17 cellular contexts compared by ENCODE assay signal in the genomic region with DNA sequence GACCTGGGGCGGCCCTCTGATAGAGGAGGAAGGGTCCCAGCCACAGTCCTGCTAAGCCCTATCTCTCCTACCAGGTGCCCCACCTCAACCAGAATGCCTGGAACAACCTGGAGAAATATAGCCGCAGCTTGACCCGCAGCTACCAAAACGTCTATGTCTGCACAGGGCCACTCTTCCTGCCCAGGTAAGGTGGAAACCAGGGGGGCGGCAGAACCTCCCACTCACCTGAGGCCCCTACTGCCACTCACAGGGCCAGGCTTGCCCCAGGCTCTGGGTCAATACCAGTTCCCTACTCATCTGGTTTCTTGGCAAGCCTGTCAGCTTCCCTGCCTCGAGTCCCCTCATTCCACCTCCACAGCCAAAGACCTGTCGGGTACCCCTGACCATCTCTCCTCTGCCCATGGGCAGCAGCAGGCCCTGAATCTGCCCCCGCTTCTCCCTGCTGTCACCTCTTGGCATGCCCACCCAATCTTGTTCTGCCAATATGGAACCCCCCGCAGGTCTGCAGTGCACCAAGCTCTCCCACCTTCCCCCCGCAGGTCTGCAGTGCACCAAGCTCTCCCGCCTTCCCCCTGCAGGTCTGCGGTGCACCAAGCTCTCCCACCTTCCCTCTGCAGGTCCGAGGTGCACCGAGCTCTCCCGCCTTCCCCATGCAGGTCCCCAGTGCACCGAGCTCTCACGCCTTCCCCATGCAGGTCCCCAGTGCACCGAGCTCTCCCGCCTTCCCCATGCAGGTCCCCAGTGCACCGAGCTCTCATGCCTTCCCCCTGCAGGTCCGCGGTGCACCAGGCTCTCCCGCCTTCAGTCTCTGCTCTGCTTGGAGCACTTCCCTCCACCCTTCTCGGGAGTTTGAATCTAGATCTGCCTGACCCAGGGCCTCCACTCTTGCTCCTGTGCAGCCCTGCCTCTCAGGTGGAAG. TPM values are rescaled to one million over a fixed set of nuclear protein-coding genes. Genes with fewer than 3 reads are reported as not detected.
DNase-seq lines count a peak whose midpoint lies in the region; ATAC-seq, FAIRE-seq and TF ChIP-seq lines count a peak whose summit lies in the region.
"Had no signal": no experiment of that assay in that cellular context is flagged by ENCODE, and none has a peak within 500 bp of the region (broad histone marks: within the 10 kb centered on the region; RNA-seq: fewer than 3 reads in every experiment).

No MANE protein-coding gene starts in this region.

- TF ChIP-seq POLR2A in GM12892 (IDR thresholded peaks at IDR 0.05; ENCODE audit: low read depth, low read length) = peak; percentile 51; the same call in 1 of the 2 replicates
- TF ChIP-seq POLR2A in H54 (IDR thresholded peaks at IDR 0.05; ENCODE audit: low read depth, low read length) = no peak

- peaks cover 22% of the 10 kb centered on the region for H3K4me1 Mint-ChIP-seq in activated naive CD4-positive, alpha-beta T cell treated with anti-CD3 and anti-CD28 coated beads for 36 hours (ENCODE audit: low read depth)
- peaks cover 27% of the 10 kb centered on the region for H3K4me1 Mint-ChIP-seq in brain
- H3K4me1 Mint-ChIP-seq in stimulated activated memory B cell treated with anti-CD40 and anti-IgM and Interleukin-4, amounts not matched to agents 10 μg/mL and 1 μg/mL and 100 μg/mL, for 72 hours = peaks cover 40% of the 10 kb centered on the region

- no peaks in the 10 kb centered on the region for H3K27me3 Mint-ChIP-seq in activated naive CD4-positive, alpha-beta T cell treated with anti-CD3 and anti-CD28 coated beads for 36 hours (ENCODE audit: low read depth)
- peaks cover 3% of the 10 kb centered on the region for H3K27me3 Mint-ChIP-seq in brain
- no peaks in the 10 kb centered on the region for H3K27me3 Mint-ChIP-seq in stimulated activated memory B cell treated with anti-CD40 and anti-IgM and Interleukin-4, amounts not matched to agents 10 μg/mL and 1 μg/mL and 100 μg/mL, for 72 hours

- intact Hi-C loops in activated naive CD4-positive, alpha-beta T cell treated with anti-CD3 and anti-CD28 coated beads for 36 hours (cut with micrococcal nuclease) = no loop called here

- H3K4me3 Mint-ChIP-seq in activated naive CD4-positive, alpha-beta T cell treated with anti-CD3 and anti-CD28 coated beads for 36 hours = no peak overlapping the region
- peak overlapping the region in 4 of 5 experiments; percentile 14 to 91 (median 69) for H3K4me3 Mint-ChIP-seq in brain
- peak overlapping the region; percentile 27 for H3K4me3 Mint-ChIP-seq in stimulated activated memory B cell treated with anti-CD40 and anti-IgM and Interleukin-4, amounts not matched to agents 10 μg/mL and 1 μg/mL and 100 μg/mL, for 72 hours
- H3K4me3 Mint-ChIP-seq: dendritic cell treated with granulocyte-macrophage colony-stimulating factor and Interleukin-4, amounts not matched to agents 40 ng/mL and 50 ng/mL, for 4 days had no signal

- no peaks in the 10 kb centered on the region for H3K9me3 Mint-ChIP-seq in activated naive CD4-positive, alpha-beta T cell treated with anti-CD3 and anti-CD28 coated beads, Interleukin-2, amount 50 U/mL, for 72 hours
- no peaks in the 10 kb centered on the region for H3K9me3 Mint-ChIP-seq in activated naive CD4-positive, alpha-beta T cell treated with anti-CD3 and anti-CD28 coated beads for 36 hours
- H3K9me3 Mint-ChIP-seq in brain = peaks cover 0 to 2% (median 0%) of the 10 kb centered on the region in 5 experiments
- no peaks in the 10 kb centered on the region for H3K9me3 Mint-ChIP-seq in stimulated activated memory B cell treated with anti-CD40 and anti-IgM and Interleukin-4, amounts not matched to agents 10 μg/mL and 1 μg/mL and 100 μg/mL, for 72 hours
- H3K9me3 Mint-ChIP-seq: dendritic cell treated with granulocyte-macrophage colony-stimulating factor and Interleukin-4, amounts not matched to agents 40 ng/mL and 50 ng/mL, for 4 days had no signal

- H3K36me3 Mint-ChIP-seq in activated naive CD4-positive, alpha-beta T cell treated with anti-CD3 and anti-CD28 coated beads, Interleukin-2, amount 50 U/mL, for 72 hours = no peaks in the 10 kb centered on the region
- H3K36me3 Mint-ChIP-seq in activated naive CD4-positive, alpha-beta T cell treated with anti-CD3 and anti-CD28 coated beads for 36 hours (ENCODE audit: low read depth) = peaks cover 10% of the 10 kb centered on the region
- H3K36me3 Mint-ChIP-seq in brain = peaks cover 12% of the 10 kb centered on the region
- peaks cover 47% of the 10 kb centered on the region for H3K36me3 Mint-ChIP-seq in stimulated activated memory B cell treated with anti-CD40 and anti-IgM and Interleukin-4, amounts not matched to agents 10 μg/mL and 1 μg/mL and 100 μg/mL, for 72 hours

- ATAC-seq in activated naive CD4-positive, alpha-beta T cell treated with anti-CD3 and anti-CD28 coated beads, Interleukin-2, amount 50 U/mL, for 72 hours = no peak
- ATAC-seq in stimulated activated memory B cell treated with anti-CD40 and anti-IgM and Interleukin-4, amounts not matched to agents 10 μg/mL and 1 μg/mL and 100 μg/mL, for 72 hours = no peak
- no peak for ATAC-seq in HG02759 (IDR thresholded peaks at IDR 0.05; ENCODE audit: unreplicated experiment)
- ATAC-seq: body of pancreas, gastroesophageal sphincter had no signal

- H3K27ac Mint-ChIP-seq in activated naive CD4-positive, alpha-beta T cell treated with anti-CD3 and anti-CD28 coated beads, Interleukin-2, amount 50 U/mL, for 72 hours = peak overlapping the region; percentile 58 to 77
- no peak overlapping the region for H3K27ac Mint-ChIP-seq in activated naive CD4-positive, alpha-beta T cell treated with anti-CD3 and anti-CD28 coated beads for 36 hours
- peak overlapping the region in 1 of 5 experiments; percentile 84 for H3K27ac Mint-ChIP-seq in brain
- no peak overlapping the region for H3K27ac Mint-ChIP-seq in stimulated activated memory B cell treated with anti-CD40 and anti-IgM and Interleukin-4, amounts not matched to agents 10 μg/mL and 1 μg/mL and 100 μg/mL, for 72 hours
- H3K27ac Mint-ChIP-seq: dendritic cell treated with granulocyte-macrophage colony-stimulating factor and Interleukin-4, amounts not matched to agents 40 ng/mL and 50 ng/mL, for 4 days had no signal

- TF ChIP-seq CTCF in brain (conservative IDR thresholded peaks at IDR 0.05) = no peak

- CTCF ChIA-PET in activated naive CD4-positive, alpha-beta T cell treated with anti-CD3 and anti-CD28 coated beads for 36 hours (lab: Charles Lee) = interaction anchor here (0.6 kb wide), 1 partner anchor 511 kb away, joined by 3 read pairs; no protein-coding TSS in a partner anchor

- FAIRE-seq in GM12892 (lab: Jason Lieb, UNC) (no peak), H54 (lab: Jason Lieb, UNC) (no peak)

- no peak for DNase-seq in activated naive CD4-positive, alpha-beta T cell treated with anti-CD3 and anti-CD28 coated beads, Interleukin-2, amount 50 U/mL, for 72 hours (ENCODE audit: low spot score in 2 of 2)
- DNase-seq in activated naive CD4-positive, alpha-beta T cell treated with anti-CD3 and anti-CD28 coated beads for 36 hours = no peak
- DNase-seq in GM12892 (ENCODE audit: insufficient read length) (no peak), GF-D8 (lab: John Stamatoyannopoulos, UW) (no peak), H54 (ENCODE audit: insufficient read length, low spot score) (no peak)
- DNase-seq: activated CD4-positive, alpha-beta T cell treated with anti-CD3 and anti-CD28 coated beads for 4 hours; activated effector memory CD4-positive, alpha-beta T cell treated with Interleukin-2 at 50 U/mL for 16 hours; body of pancreas; DMS153; NCI-H1930; NCI-H510A treated with DMSO at 0.1 percent for 48 hours; SJCRH30 had no signal

RNA-seq across cellular contexts. Expression of gene ENDOG, which starts 2.6 kb away (rescaled TPM):
- total RNA-seq in activated naive CD4-positive, alpha-beta T cell treated with anti-CD3 and anti-CD28 coated beads, Interleukin-2, amount 50 U/mL, for 72 hours = 10 to 100 TPM in 1 of 2 donors, 1 to 10 TPM in 1; 8.2 to 16.0 TPM
- 10 to 100 TPM in 1 of 2 experiments, 1 to 10 TPM in 1; 9.9 to 10.3 TPM for total RNA-seq in activated naive CD4-positive, alpha-beta T cell treated with anti-CD3 and anti-CD28 coated beads for 36 hours
- polyA plus RNA-seq in GM12892 (2012; ENCODE audit: missing spikeins) = 3.4 TPM
- polyA plus RNA-seq in brain (ENCODE audit: insufficient read depth, low read depth, low replicate concordance) = 53.4 TPM

RNA-seq across cellular contexts. Expression of gene SPOUT1, which starts 8.7 kb away (rescaled TPM):
- 10 to 100 TPM; 63.8 to 64.9 TPM for total RNA-seq in activated naive CD4-positive, alpha-beta T cell treated with anti-CD3 and anti-CD28 coated beads, Interleukin-2, amount 50 U/mL, for 72 hours
- total RNA-seq in activated naive CD4-positive, alpha-beta T cell treated with anti-CD3 and anti-CD28 coated beads for 36 hours = 10 to 100 TPM; 72.9 to 82.3 TPM
- 18.7 TPM for polyA plus RNA-seq in GM12892 (2012; ENCODE audit: missing spikeins)
- 47.5 TPM for polyA plus RNA-seq in brain (ENCODE audit: insufficient read depth, low read depth, low replicate concordance)

RNA-seq across cellular contexts. Expression of gene TBC1D13, which starts 33.9 kb away (rescaled TPM):
- total RNA-seq in activated naive CD4-positive, alpha-beta T cell treated with anti-CD3 and anti-CD28 coated beads, Interleukin-2, amount 50 U/mL, for 72 hours = 10 to 100 TPM; 15.6 to 22.7 TPM
- 1 to 10 TPM; 8.3 to 9.0 TPM for total RNA-seq in activated naive CD4-positive, alpha-beta T cell treated with anti-CD3 and anti-CD28 coated beads for 36 hours
- 8.7 TPM for polyA plus RNA-seq in GM12892 (2012; ENCODE audit: missing spikeins)
- 37.2 TPM for polyA plus RNA-seq in brain (ENCODE audit: insufficient read depth, low read depth, low replicate concordance)

RNA-seq across cellular contexts. Expression of gene ZER1, which starts 49.2 kb away (rescaled TPM):
- total RNA-seq in activated naive CD4-positive, alpha-beta T cell treated with anti-CD3 and anti-CD28 coated beads, Interleukin-2, amount 50 U/mL, for 72 hours = 10 to 100 TPM; 17.3 to 24.9 TPM
- 10 to 100 TPM in 1 of 2 experiments, 1 to 10 TPM in 1; 9.9 to 11.0 TPM for total RNA-seq in activated naive CD4-positive, alpha-beta T cell treated with anti-CD3 and anti-CD28 coated beads for 36 hours
- polyA plus RNA-seq in GM12892 (2012; ENCODE audit: missing spikeins) = 8.4 TPM
- 96.5 TPM for polyA plus RNA-seq in brain (ENCODE audit: insufficient read depth, low read depth, low replicate concordance)

Comparison
In these comparisons a context has a peak if more than half of its experiments do, and no peak if none do; other contexts are left out.
1. H3K27ac Mint-ChIP-seq: peak in activated naive CD4-positive, alpha-beta T cell treated with anti-CD3 and anti-CD28 coated beads, Interleukin-2, amount 50 U/mL, for 72 hours (2 of 2); none in activated naive CD4-positive, alpha-beta T cell treated with anti-CD3 and anti-CD28 coated beads for 36 hours (single experiment) and stimulated activated memory B cell treated with anti-CD40 and anti-IgM and Interleukin-4, amounts not matched to agents 10 μg/mL and 1 μg/mL and 100 μg/mL, for 72 hours (single experiment).